ENCODE assay signal across 8 cellular contexts in the genomic region with DNA sequence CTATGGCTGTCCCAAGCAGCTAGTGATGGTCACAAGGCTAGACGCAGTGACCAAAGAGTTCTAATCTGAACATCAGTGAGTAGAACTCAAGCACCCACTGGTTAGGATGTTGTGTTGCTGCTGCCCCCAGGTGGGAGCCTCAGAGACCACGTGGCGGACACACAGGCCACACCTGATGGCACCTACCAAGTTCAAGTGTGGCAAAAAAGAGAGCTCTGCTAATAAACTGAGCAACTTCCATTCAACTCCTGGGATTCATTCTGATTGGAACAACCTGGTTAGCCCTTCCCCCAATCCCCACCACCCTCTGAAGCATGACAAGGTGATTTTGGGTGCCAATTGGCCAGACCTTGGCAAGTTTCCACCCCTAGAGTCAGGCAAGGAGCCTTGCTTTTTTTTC. TPM values are rescaled to one million over a fixed set of nuclear protein-coding genes. Genes with fewer than 3 reads are reported as not detected.
A peak's percentile ranks its signal among the peaks of the same experiment; 100 is the strongest.
DNase-seq lines count a peak whose midpoint lies in the region; ATAC-seq and TF ChIP-seq lines count a peak whose summit lies in the region.

No MANE protein-coding gene starts in this region.

- H3K4me3 Mint-ChIP-seq in T-helper 2 cell treated with Interferon-gamma antibody and Interleukin-4, amounts not matched to agents 5 μg/mL and 100 μg/mL, for 36 hours = peak overlapping the region; percentile 96
- no peak overlapping the region for H3K4me3 Mint-ChIP-seq in dendritic cell treated with granulocyte-macrophage colony-stimulating factor and Interleukin-4, amounts not matched to agents 40 ng/mL and 50 ng/mL, for 4 days

- no peak overlapping the region for H3K4me3 ChIP-seq in prostate gland

- ATAC-seq in HG02885 (IDR thresholded peaks at IDR 0.05; ENCODE audit: poor library complexity, unreplicated experiment) (no peak), HG03439 (IDR thresholded peaks at IDR 0.05; ENCODE audit: unreplicated experiment) (no peak)

- WGBS in prostate gland = 76% methylated on average over 3 of the region's 3 CpGs

- no peaks in the 10 kb centered on the region for H3K36me3 ChIP-seq in prostate gland

- DNase-seq in stimulated activated naive CD4-positive, alpha-beta T cell (lab: John Stamatoyannopoulos, UW) = peak; percentile 1 to 61 (median 40)
- no peak for DNase-seq in stimulated activated naive CD4-positive, alpha-beta T cell treated with Interleukin-2 at 50 U/mL for 16 hours (lab: John Stamatoyannopoulos, UW)
- peak; percentile 23 for DNase-seq in T-helper 2 cell treated with Interferon-gamma antibody and Interleukin-4, amounts not matched to agents 5 μg/mL and 100 μg/mL, for 36 hours (ENCODE audit: low spot score)
- DNase-seq in prostate gland (ENCODE audit: low spot score) (no peak), cerebellar nuclear complex (lab: John Stamatoyannopoulos, UW) (no peak)

- TF ChIP-seq POLR2A in prostate gland (IDR thresholded peaks at IDR 0.05) = no peak

- H3K4me1 ChIP-seq in prostate gland (replicated peaks) = peaks cover 7% of the 10 kb centered on the region

- no peaks in the 10 kb centered on the region for H3K9me3 Mint-ChIP-seq in T-helper 2 cell treated with Interferon-gamma antibody and Interleukin-4, amounts not matched to agents 5 μg/mL and 100 μg/mL, for 36 hours
- no peaks in the 10 kb centered on the region for H3K9me3 Mint-ChIP-seq in dendritic cell treated with granulocyte-macrophage colony-stimulating factor and Interleukin-4, amounts not matched to agents 40 ng/mL and 50 ng/mL, for 4 days

- H3K9me3 ChIP-seq in prostate gland = no peaks in the 10 kb centered on the region

- no peak for TF ChIP-seq CTCF in prostate gland (IDR thresholded peaks at IDR 0.05)

- H3K36me3 Mint-ChIP-seq in T-helper 2 cell treated with Interferon-gamma antibody and Interleukin-4, amounts not matched to agents 5 μg/mL and 100 μg/mL, for 36 hours (ENCODE audit: low read depth) = peaks cover 2% of the 10 kb centered on the region
- H3K36me3 Mint-ChIP-seq in dendritic cell treated with granulocyte-macrophage colony-stimulating factor and Interleukin-4, amounts not matched to agents 40 ng/mL and 50 ng/mL, for 4 days (ENCODE audit: low read depth) = peaks cover 15% of the 10 kb centered on the region

- peaks cover 39% of the 10 kb centered on the region for H3K4me1 Mint-ChIP-seq in T-helper 2 cell treated with Interferon-gamma antibody and Interleukin-4, amounts not matched to agents 5 μg/mL and 100 μg/mL, for 36 hours (ENCODE audit: low read depth)
- peaks cover 54% of the 10 kb centered on the region for H3K4me1 Mint-ChIP-seq in dendritic cell treated with granulocyte-macrophage colony-stimulating factor and Interleukin-4, amounts not matched to agents 40 ng/mL and 50 ng/mL, for 4 days (ENCODE audit: low read depth)

- H3K27ac ChIP-seq in prostate gland = no peak overlapping the region

- H3K27me3 ChIP-seq in prostate gland (replicated peaks; ENCODE audit: insufficient read depth) = no peaks in the 10 kb centered on the region

- H3K27ac Mint-ChIP-seq in T-helper 2 cell treated with Interferon-gamma antibody and Interleukin-4, amounts not matched to agents 5 μg/mL and 100 μg/mL, for 36 hours = peak overlapping the region; percentile 93
- H3K27ac Mint-ChIP-seq in dendritic cell treated with granulocyte-macrophage colony-stimulating factor and Interleukin-4, amounts not matched to agents 40 ng/mL and 50 ng/mL, for 4 days = peak overlapping the region; percentile 96

- no peaks in the 10 kb centered on the region for H3K27me3 Mint-ChIP-seq in T-helper 2 cell treated with Interferon-gamma antibody and Interleukin-4, amounts not matched to agents 5 μg/mL and 100 μg/mL, for 36 hours (ENCODE audit: low read depth)
- no peaks in the 10 kb centered on the region for H3K27me3 Mint-ChIP-seq in dendritic cell treated with granulocyte-macrophage colony-stimulating factor and Interleukin-4, amounts not matched to agents 40 ng/mL and 50 ng/mL, for 4 days

- intact Hi-C loops in dendritic cell treated with granulocyte-macrophage colony-stimulating factor and Interleukin-4, amounts not matched to agents 40 ng/mL and 50 ng/mL, for 4 days (cut with micrococcal nuclease) = no loop called here
- intact Hi-C loops in prostate gland (cut with DNase I) = loop anchor here (10.0 kb wide), 1 partner anchor 93 kb away; the partner anchor contains the start of gene ARHGAP17

RNA-seq across cellular contexts. Expression of gene LCMT1, which starts 3.5 kb away (rescaled TPM):
- 10 to 100 TPM; 49.0 to 74.7 TPM for total RNA-seq in prostate gland

Comparison
In these comparisons a context has a peak if more than half of its experiments do, and no peak if none do; other contexts are left out.
1. DNase-seq: peak in stimulated activated naive CD4-positive, alpha-beta T cell (6 of 6) and T-helper 2 cell treated with Interferon-gamma antibody and Interleukin-4, amounts not matched to agents 5 μg/mL and 100 μg/mL, for 36 hours (single experiment); none in stimulated activated naive CD4-positive, alpha-beta T cell treated with Interleukin-2 at 50 U/mL for 16 hours (single experiment), prostate gland (single experiment) and cerebellar nuclear complex (0 of 2).